In the genomic region with DNA sequence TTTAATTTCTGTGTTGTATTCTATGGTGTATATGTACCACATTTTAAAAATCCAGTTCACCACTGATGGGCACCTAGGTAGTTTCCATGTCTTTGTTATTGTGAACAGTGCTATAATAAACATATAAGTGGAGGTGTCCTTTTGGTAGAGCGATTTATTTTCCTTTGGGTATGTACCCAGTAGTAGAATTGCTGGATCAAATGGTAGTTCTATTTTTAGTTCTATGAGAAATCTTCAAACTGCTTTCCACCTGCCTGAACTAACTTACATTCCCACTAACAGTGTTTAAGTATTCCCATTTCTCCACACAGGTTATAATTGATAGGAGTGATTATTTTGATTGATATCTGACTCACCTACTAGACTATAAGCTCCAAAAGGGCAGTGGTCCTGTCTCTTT, we compare ENCODE assay signal across 19 cellular contexts.
DNase-seq lines count a peak whose midpoint lies in the region; ATAC-seq, FAIRE-seq and TF ChIP-seq lines count a peak whose summit lies in the region.
"Had no signal": no experiment of that assay in that cellular context is flagged by ENCODE, and none has a peak within 500 bp of the region (broad histone marks: within the 10 kb centered on the region; RNA-seq: fewer than 3 reads in every experiment).

No MANE protein-coding gene starts in this region.

- no peak overlapping the region for H3K4me3 Mint-ChIP-seq in endothelial cell (ENCODE audit: unreplicated experiment)
- H3K4me3 Mint-ChIP-seq: CD4-positive, alpha-beta memory T cell; HFFc6 had no signal

- TF ChIP-seq POLR2A in H54 (IDR thresholded peaks at IDR 0.05; ENCODE audit: low read depth, low read length) (no peak), gastrocnemius medialis (IDR thresholded peaks at IDR 0.05) (no peak)

- peak; percentile 27 for FAIRE-seq in H54 (lab: Jason Lieb, UNC)
- FAIRE-seq: A204.1, GM12892 had no signal

- peaks cover 6 to 27% of the 10 kb centered on the region in 2 donors for H3K4me1 ChIP-seq in gastrocnemius medialis

- no peak overlapping the region for H3K27ac Mint-ChIP-seq in endothelial cell (ENCODE audit: unreplicated experiment)
- H3K27ac Mint-ChIP-seq: CD4-positive, alpha-beta memory T cell; HFFc6 had no signal

- no peak for TF ChIP-seq CTCF in gastrocnemius medialis (IDR thresholded peaks at IDR 0.05 in 4 of 5, conservative IDR thresholded peaks at IDR 0.05 in 1 of 5)
- no peak for TF ChIP-seq CTCF in endothelial cell (IDR thresholded peaks at IDR 0.05; ENCODE audit: unreplicated experiment)

- no peaks in the 10 kb centered on the region for H3K27me3 Mint-ChIP-seq in endothelial cell (ENCODE audit: unreplicated experiment)
- H3K27me3 Mint-ChIP-seq: CD4-positive, alpha-beta memory T cell had no signal

- peak overlapping the region; percentile 62 to 68 (median 63) for H3K27ac ChIP-seq in gastrocnemius medialis
- H3K27ac ChIP-seq: C4-2B, GM23248, HL-60 had no signal

- no peaks in the 10 kb centered on the region for H3K27me3 ChIP-seq in gastrocnemius medialis

- H3K4me3 ChIP-seq in gastrocnemius medialis, result no peak overlapping the region
- H3K4me3 ChIP-seq: GM23248 had no signal

- in situ Hi-C loops in gastrocnemius medialis (cut with MboI; ENCODE audit: low sequenced_read_pairs in 4 of 4), result no loop called here

- no peaks in the 10 kb centered on the region for H3K36me3 ChIP-seq in gastrocnemius medialis

- peak; percentile 29 for ATAC-seq in Right ventricle myocardium superior (ENCODE audit: poor library complexity)
- ATAC-seq in Right ventricle myocardium inferior, result no peak
- peak; percentile 77 to 86 for ATAC-seq in gastrocnemius medialis

- DNase-seq in Right ventricle myocardium superior (no peak), Right ventricle myocardium inferior (ENCODE audit: missing footprints) (no peak), H54 (ENCODE audit: insufficient read length, low spot score) (no peak), gastrocnemius medialis (no peak), NCI-H69 (lab: John Stamatoyannopoulos, UW) (no peak), SKM-1 (lab: John Stamatoyannopoulos, UW; ENCODE audit: unreplicated experiment) (no peak), endothelial cell (ENCODE audit: low spot score) (no peak)
- DNase-seq: AML-193; CD4-positive, alpha-beta memory T cell; DMS153; DMS79; GDM1; GM23248; HCEC 1CT; HFFc6 had no signal

- H3K4me1 Mint-ChIP-seq in endothelial cell (ENCODE audit: unreplicated experiment), result peaks cover 42% of the 10 kb centered on the region

- no peaks in the 10 kb centered on the region for H3K36me3 Mint-ChIP-seq in endothelial cell (ENCODE audit: low read depth, unreplicated experiment)

- H3K9me3 Mint-ChIP-seq in endothelial cell (ENCODE audit: unreplicated experiment), result no peaks in the 10 kb centered on the region
- H3K9me3 Mint-ChIP-seq: HFFc6 had no signal

- intact Hi-C loops in Right ventricle myocardium superior (cut with DNase I), result no loop called here
- intact Hi-C loops in Right ventricle myocardium inferior (cut with DNase I), result loop anchor here (10.0 kb wide), 1 partner anchor 144 kb away; a partner anchor contains a TSS
- intact Hi-C loops in gastrocnemius medialis (cut with DNase I; ENCODE audit: low total_unique reads), result no loop called here

- no peaks in the 10 kb centered on the region for H3K9me3 ChIP-seq in gastrocnemius medialis
